ENCODE assay signal across 8 cellular contexts in genomic region chr6:33205172-33206026, GRCh38. TPM values are rescaled to one million over a fixed set of nuclear protein-coding genes. Genes with fewer than 3 reads are reported as not detected.
A peak's percentile ranks its signal among the peaks of the same experiment; 100 is the strongest.
DNase-seq lines count a peak whose midpoint lies in the region; ATAC-seq and TF ChIP-seq lines count a peak whose summit lies in the region.

No MANE protein-coding gene starts in this region.

- H3K27me3 ChIP-seq in H7 (ENCODE audit: control insufficient read depth, insufficient read depth, low read length) (peaks cover 34% of the 10 kb centered on the region), fibroblast of lung (ENCODE audit: control insufficient read depth, insufficient read depth, low read length) (no peaks in the 10 kb centered on the region), sigmoid colon (no peaks in the 10 kb centered on the region)

- intact Hi-C loops in activated B cell treated with CpG ODN at 0.5 μM for 24 hours (cut with micrococcal nuclease) = loop anchor here (5.0 to 10.0 kb wide), 2 partner anchors 227 to 1231 kb away; partner anchors contain the start of gene DXO
- intact Hi-C loops in sigmoid colon (cut with DNase I) = loop anchor here (5.0 to 10.0 kb wide), 3 partner anchors 219 to 1011 kb away; partner anchors contain the start of genes GPSM3, PBX2, PSMB9 and SYNGAP1

- TF ChIP-seq CTCF in AG04449 (IDR thresholded peaks at IDR 0.05; ENCODE audit: insufficient read depth, low read length, missing control alignments) = no peak
- no peak for TF ChIP-seq CTCF in activated B cell treated with CpG ODN at 0.5 μM for 24 hours (IDR thresholded peaks at IDR 0.05)
- no peak for TF ChIP-seq CTCF in fibroblast of lung (conservative IDR thresholded peaks at IDR 0.05 in 1 of 2, IDR thresholded peaks at IDR 0.05 in 1 of 2; ENCODE audit: low read depth in 1 of 2, low read length in 2 of 2)
- no peak for TF ChIP-seq CTCF in sigmoid colon (IDR thresholded peaks at IDR 0.05)

- H3K36me3 ChIP-seq in H7 (replicated peaks; ENCODE audit: control insufficient read depth, insufficient read depth, low read length) (peaks cover 23% of the 10 kb centered on the region), fibroblast of lung (ENCODE audit: control insufficient read depth, insufficient read depth, low read length) (peaks cover 22% of the 10 kb centered on the region), sigmoid colon (peaks cover 10 to 34% (median 19%) of the 10 kb centered on the region in 4 donors)

- H3K9me3 ChIP-seq in fibroblast of lung (ENCODE audit: control insufficient read depth, insufficient read depth, low read depth, low read length) (no peaks in the 10 kb centered on the region), sigmoid colon (no peaks in the 10 kb centered on the region)

- peaks cover 43% of the 10 kb centered on the region for H3K4me1 ChIP-seq in fibroblast of lung (ENCODE audit: control insufficient read depth, extremely low read depth, insufficient read depth, low read length)
- H3K4me1 ChIP-seq in sigmoid colon = peaks cover 0 to 62% (median 45%) of the 10 kb centered on the region in 4 donors

- TF ChIP-seq EP300 in sigmoid colon (IDR thresholded peaks at IDR 0.05) = no peak

- peaks cover 43% of the 10 kb centered on the region for H3K36me3 Mint-ChIP-seq in activated B cell treated with CpG ODN at 0.5 μM for 24 hours (ENCODE audit: low read depth)

- H3K27ac ChIP-seq in fibroblast of lung (ENCODE audit: insufficient read depth, low read length) (peak overlapping the region; percentile 85), sigmoid colon (peak overlapping the region in 3 of 4 donors; percentile 71 to 76 (median 76))

- peak overlapping the region; percentile 71 for H3K27ac Mint-ChIP-seq in activated B cell treated with CpG ODN at 0.5 μM for 24 hours

- no peaks in the 10 kb centered on the region for H4K20me1 ChIP-seq in fibroblast of lung (ENCODE audit: control insufficient read depth, extremely low read depth, insufficient read depth, low read length)

- DNase-seq in AG04449 (ENCODE audit: low read depth, low spot score) (no peak), H7 (peak; percentile 69), activated B cell treated with CpG ODN at 0.5 μM for 24 hours (no peak), fibroblast of lung (ENCODE audit: low read depth in 2 of 2) (peak in 1 of 2 donors; percentile 92), sigmoid colon (peak; percentile 58), NCI-H2081 (lab: John Stamatoyannopoulos, UW) (no peak), NCI-H1048 (lab: John Stamatoyannopoulos, UW) (no peak)

- H3K4me3 ChIP-seq in AG04449 (ENCODE audit: low read depth, low read length) = peak overlapping the region; percentile 70
- H3K4me3 ChIP-seq in H7 (ENCODE audit: insufficient read depth, low read depth, low read length) = peak overlapping the region; percentile 84
- H3K4me3 ChIP-seq in fibroblast of lung (replicated peaks in 1 of 4; ENCODE audit: control extremely low read depth in 1 of 4, insufficient read depth in 1 of 4, low read depth in 3 of 4, low read length in 4 of 4) = peak overlapping the region; percentile 61 to 73 (median 64)
- H3K4me3 ChIP-seq in sigmoid colon = peak overlapping the region; percentile 43 to 68 (median 64)

- no peaks in the 10 kb centered on the region for H3K9me3 Mint-ChIP-seq in activated B cell treated with CpG ODN at 0.5 μM for 24 hours

- POLR2A ChIA-PET in AG04449 (lab: Yijun Ruan, JAX) = interaction anchor here (1.0 to 1.3 kb wide), 3 partner anchors 44 to 233 kb away, joined by 4 to 5 read pairs (median 4); no protein-coding TSS in a partner anchor
- POLR2A ChIA-PET in activated B cell treated with CpG ODN at 0.5 μM for 24 hours (lab: Charles Lee) = interaction anchor here (0.5 to 1.3 kb wide), 10 partner anchors 7 to 519 kb away, joined by 3 to 12 read pairs (median 4); partner anchors contain the start of genes RPS18 and VPS52

- peaks cover 65% of the 10 kb centered on the region for H3K4me1 Mint-ChIP-seq in activated B cell treated with CpG ODN at 0.5 μM for 24 hours

- peak overlapping the region; percentile 87 for H3K4me3 Mint-ChIP-seq in activated B cell treated with CpG ODN at 0.5 μM for 24 hours

- CTCF ChIA-PET in AG04449 (lab: Yijun Ruan, JAX) = interaction anchor here (0.9 to 1.4 kb wide), 3 partner anchors 9 to 44 kb away, joined by 3 to 4 read pairs (median 3); no protein-coding TSS in a partner anchor
- CTCF ChIA-PET in activated B cell treated with CpG ODN at 0.5 μM for 24 hours (lab: Charles Lee) = interaction anchor here (1.3 kb wide), 1 partner anchor 42 kb away, joined by 3 read pairs; no protein-coding TSS in a partner anchor

- ATAC-seq in activated B cell treated with CpG ODN at 0.5 μM for 24 hours (ENCODE audit: low read depth) (no peak), HG02981 (IDR thresholded peaks at IDR 0.05; ENCODE audit: unreplicated experiment) (no peak)

- no peak overlapping the region for H2AFZ ChIP-seq in fibroblast of lung (ENCODE audit: low read length)

- H3K79me2 ChIP-seq in fibroblast of lung (ENCODE audit: control insufficient read depth, insufficient read depth, low read length) = peaks cover 31% of the 10 kb centered on the region

- WGBS in sigmoid colon, 2 donors = 42 to 44% methylated on average over 18 of the region's 18 CpGs

- no peak for TF ChIP-seq POLR2A in sigmoid colon (IDR thresholded peaks at IDR 0.05)

- H3K4me2 ChIP-seq in fibroblast of lung (ENCODE audit: extremely low read depth, insufficient read depth, low read length) = peak overlapping the region; percentile 99

- H3K27me3 Mint-ChIP-seq in activated B cell treated with CpG ODN at 0.5 μM for 24 hours = no peaks in the 10 kb centered on the region

- peak overlapping the region; percentile 63 for H3K9ac ChIP-seq in fibroblast of lung (ENCODE audit: insufficient read depth, low read length)

RNA-seq across cellular contexts. Expression of gene HSD17B8, which starts 0.9 kb away (rescaled TPM):
- total RNA-seq in H7 (2014; rRNA removed; shearing (Covaris generic)) = 14.7 and 16.0 TPM in 2 replicates
- total RNA-seq in activated B cell treated with CpG ODN at 0.5 μM for 24 hours (12.3 TPM in 2 replicates), fibroblast of lung (11.0 and 11.4 TPM in 2 replicates), sigmoid colon (10 to 100 TPM in 3 of 4 donors, not detected in 1; 17.3 to 19.0 (median 18.9) TPM)
- polyA plus RNA-seq in fibroblast of lung (4.9 and 5.9 TPM in 2 replicates), sigmoid colon (10 to 100 TPM; 18.6 to 27.3 (median 21.3) TPM)
- polyA plus RNA-seq in fibroblast of lung (2012) = 3.7 and 5.2 TPM in 2 replicates
- polyA minus RNA-seq in fibroblast of lung (ENCODE audit: low replicate concordance) = 3.2 TPM in 1 of 2 replicates, not detected in the other

RNA-seq across cellular contexts. Expression of gene RING1, which starts 2.9 kb away (rescaled TPM):
- total RNA-seq in H7 (2014; rRNA removed; shearing (Covaris generic)) = 18.5 and 19.7 TPM in 2 replicates
- total RNA-seq in activated B cell treated with CpG ODN at 0.5 μM for 24 hours (41.7 and 43.8 TPM in 2 replicates), fibroblast of lung (30.6 and 33.1 TPM in 2 replicates), sigmoid colon (10 to 100 TPM; 13.2 to 18.1 (median 17.1) TPM)
- polyA plus RNA-seq in fibroblast of lung (24.7 and 27.3 TPM in 2 replicates), sigmoid colon (10 to 100 TPM; 27.7 to 36.0 (median 32.7) TPM)
- 51.3 and 58.5 TPM in 2 replicates for polyA plus RNA-seq in fibroblast of lung (2012)
- 45.7 and 60.7 TPM in 2 replicates for polyA minus RNA-seq in fibroblast of lung (ENCODE audit: low replicate concordance)

RNA-seq across cellular contexts. Expression of gene SLC39A7, which starts 4.7 kb away (rescaled TPM):
- 96.3 and 115 TPM in 2 replicates for total RNA-seq in H7 (2014; rRNA removed; shearing (Covaris generic))
- total RNA-seq in activated B cell treated with CpG ODN at 0.5 μM for 24 hours (31.7 and 35.2 TPM in 2 replicates), fibroblast of lung (89.9 and 112 TPM in 2 replicates), sigmoid colon (10 to 100 TPM; 48.7 to 52.1 (median 49.8) TPM)
- polyA plus RNA-seq in fibroblast of lung (121 and 160 TPM in 2 replicates), sigmoid colon (100 to 1,000 TPM in 1 of 3 donors, 10 to 100 TPM in 2; 31.2 to 189 (median 31.2) TPM)
- 192 and 237 TPM in 2 replicates for polyA plus RNA-seq in fibroblast of lung (2012)
- 193 and 277 TPM in 2 replicates for polyA minus RNA-seq in fibroblast of lung (ENCODE audit: low replicate concordance)

RNA-seq across cellular contexts. Expression of gene RXRB, which starts 4.9 kb away (rescaled TPM):
- 16.7 and 18.1 TPM in 2 replicates for total RNA-seq in H7 (2014; rRNA removed; shearing (Covaris generic))
- 72.4 and 74.3 TPM in 2 replicates for total RNA-seq in activated B cell treated with CpG ODN at 0.5 μM for 24 hours
- 20.0 and 25.9 TPM in 2 replicates for total RNA-seq in fibroblast of lung
- polyA plus RNA-seq in fibroblast of lung = 33.1 and 34.0 TPM in 2 replicates
- 28.7 and 29.7 TPM in 2 replicates for polyA plus RNA-seq in fibroblast of lung (2012)
- 44.5 and 46.2 TPM in 2 replicates for polyA minus RNA-seq in fibroblast of lung (ENCODE audit: low replicate concordance)
- 10 to 100 TPM; 27.8 to 32.4 (median 30.4) TPM for total RNA-seq in sigmoid colon
- 10 to 100 TPM; 15.6 to 33.2 (median 16.2) TPM for polyA plus RNA-seq in sigmoid colon

RNA-seq across cellular contexts. Expression of gene COL11A2, which starts 13.1 kb away (rescaled TPM):
- 0.48 and 0.67 TPM in 2 replicates for total RNA-seq in H7 (2014; rRNA removed; shearing (Covaris generic))
- 0.32 and 0.47 TPM in 2 replicates for total RNA-seq in activated B cell treated with CpG ODN at 0.5 μM for 24 hours
- 0.17 and 0.26 TPM in 2 replicates for total RNA-seq in fibroblast of lung
- polyA plus RNA-seq in fibroblast of lung = 0.06 and 0.17 TPM in 2 replicates
- polyA plus RNA-seq in fibroblast of lung (2012) = 0.06 and 0.30 TPM in 2 replicates
- polyA minus RNA-seq in fibroblast of lung (ENCODE audit: low replicate concordance) = not detected in 2 replicates
- total RNA-seq in sigmoid colon = 1 to 10 TPM in 1 of 4 donors, under 1 TPM in 2, not detected in 1; 0.16 to 1.4 (median 0.41) TPM
- under 1 TPM in 1 of 3 donors, not detected in 2; 0.60 TPM for polyA plus RNA-seq in sigmoid colon

Comparison
In these comparisons a context has a peak if more than half of its experiments do, and no peak if none do; other contexts are left out.
1. DNase-seq: peak in H7 (single experiment) and sigmoid colon (single experiment); none in AG04449 (single experiment), activated B cell treated with CpG ODN at 0.5 μM for 24 hours (single experiment), NCI-H2081 (0 of 2) and NCI-H1048 (single experiment).
2. Peak in every context shown above with its lines, with median percentiles within 50 percentile points of each other: H3K4me3 ChIP-seq.